ENCODE assay signal across 9 cellular contexts in genomic region chr1:52423771-52424170, GRCh38. TPM values are rescaled to one million over a fixed set of nuclear protein-coding genes. Genes with fewer than 3 reads are reported as not detected.
A peak's percentile ranks its signal among the peaks of the same experiment; 100 is the strongest.
DNase-seq lines count a peak whose midpoint lies in the region; ATAC-seq lines count a peak whose summit lies in the region.
"Had no signal": no experiment of that assay in that cellular context is flagged by ENCODE, and none has a peak within 500 bp of the region (broad histone marks: within the 10 kb centered on the region; RNA-seq: fewer than 3 reads in every experiment).

No MANE protein-coding gene starts in this region.

- peak; percentile 92 for DNase-seq in Jurkat, Clone E6-1 (ENCODE audit: low read depth, low spot score)
- peak; percentile 81 for DNase-seq in activated CD4-positive, alpha-beta memory T cell treated with anti-CD3 and anti-CD28 coated beads for 36 hours
- peak; percentile 68 for DNase-seq in effector CD4-positive, alpha-beta T cell
- DNase-seq in stimulated activated CD4-positive, alpha-beta T cell treated with anti-CD3 and anti-CD28 coated beads, Interleukin-4, amount 100 ng/mL, for 24 hours: peak; percentile 65
- no peak for DNase-seq in epidermal melanocyte (ENCODE audit: insufficient read length, low spot score)
- DNase-seq in HK-2 (ENCODE audit: unreplicated experiment): no peak
- DNase-seq: PC-9 had no signal

- no peak for ATAC-seq in HG03159 (IDR thresholded peaks at IDR 0.05; ENCODE audit: unreplicated experiment)
- no peak for ATAC-seq in GM19463 (IDR thresholded peaks at IDR 0.05; ENCODE audit: unreplicated experiment)

- H3K36me3 Mint-ChIP-seq in activated CD4-positive, alpha-beta memory T cell treated with anti-CD3 and anti-CD28 coated beads for 36 hours: peaks cover 24% of the 10 kb centered on the region

- H3K27ac Mint-ChIP-seq in activated CD4-positive, alpha-beta memory T cell treated with anti-CD3 and anti-CD28 coated beads for 36 hours: peak overlapping the region; percentile 77

- H3K4me3 Mint-ChIP-seq in activated CD4-positive, alpha-beta memory T cell treated with anti-CD3 and anti-CD28 coated beads for 36 hours: peak overlapping the region; percentile 7

- intact Hi-C loops in activated CD4-positive, alpha-beta memory T cell treated with anti-CD3 and anti-CD28 coated beads for 36 hours (cut with micrococcal nuclease): loop anchor here (1.0 to 5.0 kb wide), 4 partner anchors 19 to 209 kb away; partner anchors contain the start of genes ORC1, PRPF38A, SHISAL2A and TUT4

- POLR2A ChIA-PET in activated CD4-positive, alpha-beta memory T cell treated with anti-CD3 and anti-CD28 coated beads for 36 hours (lab: Charles Lee): interaction anchor here (1.1 to 2.0 kb wide), 3 partner anchors 20 to 130 kb away, joined by 3 to 12 read pairs (median 5); partner anchors contain the start of genes CC2D1B, ORC1 and PRPF38A

- peak overlapping the region; percentile 29 for H3K4me3 ChIP-seq in Jurkat, Clone E6-1 (ENCODE audit: low read length)
- H3K4me3 ChIP-seq: PC-9 had no signal

- H3K27me3 Mint-ChIP-seq in activated CD4-positive, alpha-beta memory T cell treated with anti-CD3 and anti-CD28 coated beads for 36 hours: no peaks in the 10 kb centered on the region

- peaks cover 46% of the 10 kb centered on the region for H3K4me1 Mint-ChIP-seq in activated CD4-positive, alpha-beta memory T cell treated with anti-CD3 and anti-CD28 coated beads for 36 hours (ENCODE audit: low read depth)

- H3K9me3 Mint-ChIP-seq in activated CD4-positive, alpha-beta memory T cell treated with anti-CD3 and anti-CD28 coated beads for 36 hours: no peaks in the 10 kb centered on the region

- CTCF ChIA-PET in activated CD4-positive, alpha-beta memory T cell treated with anti-CD3 and anti-CD28 coated beads for 36 hours (lab: Charles Lee): interaction anchor here (1.0 to 1.6 kb wide), 5 partner anchors 10 to 263 kb away, joined by 3 to 10 read pairs (median 4); partner anchors contain the start of genes ORC1 and PRPF38A

RNA-seq across cellular contexts. Expression of gene PRPF38A, which starts 19.4 kb away (rescaled TPM):
- 130 TPM for polyA plus RNA-seq in Jurkat, Clone E6-1 (2012; ENCODE audit: insufficient read depth, insufficient read length)
- total RNA-seq in activated CD4-positive, alpha-beta memory T cell treated with anti-CD3 and anti-CD28 coated beads for 36 hours: 10 to 100 TPM; 74.6 to 79.7 TPM

RNA-seq across cellular contexts. Expression of gene ORC1, which starts 19.5 kb away (rescaled TPM):
- polyA plus RNA-seq in Jurkat, Clone E6-1 (2012; ENCODE audit: insufficient read depth, insufficient read length): 19.7 TPM
- 10 to 100 TPM; 42.5 to 43.0 TPM for total RNA-seq in activated CD4-positive, alpha-beta memory T cell treated with anti-CD3 and anti-CD28 coated beads for 36 hours

RNA-seq across cellular contexts. Expression of gene CC2D1B, which starts 57.8 kb away (rescaled TPM):
- polyA plus RNA-seq in Jurkat, Clone E6-1 (2012; ENCODE audit: insufficient read depth, insufficient read length): 28.2 TPM
- total RNA-seq in activated CD4-positive, alpha-beta memory T cell treated with anti-CD3 and anti-CD28 coated beads for 36 hours: 10 to 100 TPM; 27.1 to 33.1 TPM

Comparison
In these comparisons a context has a peak if more than half of its experiments do, and no peak if none do; other contexts are left out.
1. DNase-seq: peak in Jurkat, Clone E6-1 (single experiment), activated CD4-positive, alpha-beta memory T cell treated with anti-CD3 and anti-CD28 coated beads for 36 hours (single experiment), effector CD4-positive, alpha-beta T cell (single experiment) and stimulated activated CD4-positive, alpha-beta T cell treated with anti-CD3 and anti-CD28 coated beads, Interleukin-4, amount 100 ng/mL, for 24 hours (single experiment); none in epidermal melanocyte (single experiment) and HK-2 (single experiment).